In genomic region chr4:7067523-7068278, GRCh38 we compare ENCODE assay signal across 8 cellular contexts. TPM values are rescaled to one million over a fixed set of nuclear protein-coding genes. Genes with fewer than 3 reads are reported as not detected.
DNase-seq lines count a peak whose midpoint lies in the region; ATAC-seq, FAIRE-seq and TF ChIP-seq lines count a peak whose summit lies in the region.

Gene GRPEL1, minus strand, starts transcription at chr4:7068064. Its CDS starts 32 bp downstream, at chr4:7068032.

- CTCF ChIA-PET in WTC11 (lab: Charles Lee): interaction anchor here (0.7 to 7.7 kb wide), 20 partner anchors 13 to 1126 kb away, joined by 3 to 118 read pairs (median 4); partner anchors contain the start of genes TADA2B and TBC1D14

- H3K9ac ChIP-seq in kidney (ENCODE audit: low read length in 2 of 2): peak within 1 kb of the TSS; percentile 82 to 83

- H3K4me3 Mint-ChIP-seq in WTC11: peak within 1 kb of the TSS; percentile 93

- TF ChIP-seq CTCF in WTC11 (IDR thresholded peaks at IDR 0.05) (no peak), choroid plexus epithelial cell (conservative IDR thresholded peaks at IDR 0.05; ENCODE audit: low read depth, low read length) (no peak), kidney (IDR thresholded peaks at IDR 0.05; ENCODE audit: borderline replicate concordance, extremely low read depth, insufficient read depth) (no peak)

- POLR2A ChIA-PET in WTC11 (lab: Charles Lee): interaction anchor here (0.6 to 2.5 kb wide), 9 partner anchors 9 to 222 kb away, joined by 3 to 16 read pairs (median 5); partner anchors contain the start of genes TADA2B and TBC1D14

- H3K4me1 ChIP-seq in kidney (ENCODE audit: control insufficient read depth in 1 of 2, insufficient read depth in 1 of 2, low read depth in 1 of 2, low read length in 2 of 2): peaks cover 10 to 21% of the 10 kb centered on the region in 2 donors

- peaks cover 2 to 22% of the 10 kb centered on the region in 2 donors for H3K36me3 ChIP-seq in kidney (ENCODE audit: control insufficient read depth in 1 of 2, insufficient read depth in 2 of 2, low read length in 2 of 2)

- H3K27ac ChIP-seq in kidney (ENCODE audit: low read depth in 2 of 2, low read length in 2 of 2): peak within 1 kb of the TSS; percentile 91 to 92

- H3K4me3 ChIP-seq in choroid plexus epithelial cell (ENCODE audit: low read depth, low read length) (peak within 1 kb of the TSS; percentile 91), kidney (ENCODE audit: low read length in 2 of 2) (peak within 1 kb of the TSS; percentile 87 to 89)

- DNase-seq in Ammon's horn (ENCODE audit: low spot score) (peak; percentile 100), NCI-H345 (lab: John Stamatoyannopoulos, UW) (peak; percentile 98), WTC11 (ENCODE audit: low spot score) (peak; percentile 100), choroid plexus epithelial cell (ENCODE audit: low read depth) (peak; percentile 100), kidney (peak; percentile 100)
- DNase-seq in stimulated activated CD4-positive, alpha-beta T cell treated with anti-CD3 and anti-CD28 coated beads, Interleukin-15, amount 100 ng/mL, for 24 hours: peak; percentile 100

- H3K27ac Mint-ChIP-seq in WTC11: peak within 1 kb of the TSS; percentile 84; the same call in 1 of the 2 replicates

- peaks cover 24% of the 10 kb centered on the region for H3K36me3 Mint-ChIP-seq in WTC11

- intact Hi-C loops in kidney (cut with DNase I): no loop called here

- peak; percentile 95 for FAIRE-seq in kidney (lab: Jason Lieb, UNC)

- no peaks in the 10 kb centered on the region for H3K9me3 ChIP-seq in kidney (ENCODE audit: control insufficient read depth in 1 of 2, low read length in 2 of 2)

- peak; percentile 91 for ATAC-seq in GM19025 (IDR thresholded peaks at IDR 0.05; ENCODE audit: low read depth, unreplicated experiment)
- peak; percentile 92 for ATAC-seq in HG03280 (IDR thresholded peaks at IDR 0.05; ENCODE audit: unreplicated experiment)
- peak; percentile 91 for ATAC-seq in WTC11

- peaks cover 33% of the 10 kb centered on the region for H3K27me3 Mint-ChIP-seq in WTC11 (ENCODE audit: low read depth)

- peaks cover 29% of the 10 kb centered on the region for H3K4me1 Mint-ChIP-seq in WTC11

- H3K9me3 Mint-ChIP-seq in WTC11: no peaks in the 10 kb centered on the region

TF ChIP-seq in WTC11, 78 proteins besides CTCF, POLR2A, EP300 and RAD21 (continues in another document):
- TF ChIP-seq NFYB (CRISPR knock-in tag; conservative IDR thresholded peaks at IDR 0.05; ENCODE audit: low read depth): peak; percentile 77
- 0 out of 2 replicates have a peak, but pooled peaks have one; percentile 47 for TF ChIP-seq ZBTB21 (CRISPR knock-in tag; IDR thresholded peaks at IDR 0.05; ENCODE audit: borderline replicate concordance)
- 0 out of 2 replicates have a peak, but pooled peaks have one; percentile 10 for TF ChIP-seq ARID4B (CRISPR knock-in tag; IDR thresholded peaks at IDR 0.05; ENCODE audit: borderline replicate concordance)
- 0 out of 2 replicates have a peak, but pooled peaks have one; percentile 66 for TF ChIP-seq TP53 (CRISPR knock-in tag; IDR thresholded peaks at IDR 0.05)
- peak; percentile 58 for TF ChIP-seq MYBL2 (CRISPR knock-in tag; IDR thresholded peaks at IDR 0.05)
- TF ChIP-seq ESRRA (CRISPR knock-in tag; IDR thresholded peaks at IDR 0.05; ENCODE audit: borderline replicate concordance): peak; percentile 70; the same call in 1 of the 2 replicates
- 0 out of 2 replicates have a peak, but pooled peaks have one; percentile 39 for TF ChIP-seq ZNF219 (CRISPR knock-in tag; IDR thresholded peaks at IDR 0.05; ENCODE audit: borderline replicate concordance)
- TF ChIP-seq SP1 (CRISPR knock-in tag; conservative IDR thresholded peaks at IDR 0.05): peak; percentile 85
- TF ChIP-seq IRF1 (CRISPR knock-in tag; IDR thresholded peaks at IDR 0.05): peak; percentile 42; the same call in 1 of the 2 replicates
- peak; percentile 77 for TF ChIP-seq MAX (CRISPR knock-in tag; IDR thresholded peaks at IDR 0.05)
- no peak for TF ChIP-seq ZNF512 (CRISPR knock-in tag; IDR thresholded peaks at IDR 0.05; ENCODE audit: borderline replicate concordance)
- TF ChIP-seq USF2 (CRISPR knock-in tag; IDR thresholded peaks at IDR 0.05): peak; percentile 43
- TF ChIP-seq ETV6 (CRISPR knock-in tag; IDR thresholded peaks at IDR 0.05): peak; percentile 59; the same call in 1 of the 2 replicates
- no peak for TF ChIP-seq ZNF423 (CRISPR knock-in tag; IDR thresholded peaks at IDR 0.05)
- peak; percentile 83; the same call in 1 of the 2 replicates for TF ChIP-seq FOXK1 (CRISPR knock-in tag; IDR thresholded peaks at IDR 0.05)
- TF ChIP-seq GTF2I (CRISPR knock-in tag; conservative IDR thresholded peaks at IDR 0.05): no peak
- TF ChIP-seq FOXP1 (CRISPR knock-in tag; IDR thresholded peaks at IDR 0.05; ENCODE audit: borderline replicate concordance): peak; percentile 68; the same call in 1 of the 2 replicates
- no peak for TF ChIP-seq NR3C1 (CRISPR knock-in tag; conservative IDR thresholded peaks at IDR 0.05; ENCODE audit: low read depth)
- no peak for TF ChIP-seq JUN (CRISPR knock-in tag; IDR thresholded peaks at IDR 0.05)
- TF ChIP-seq ZNF416 (CRISPR knock-in tag; IDR thresholded peaks at IDR 0.05): 0 out of 2 replicates have a peak, but pooled peaks have one; percentile 37

RNA-seq across cellular contexts. Expression of gene GRPEL1, which starts in this region (rescaled TPM):
- total RNA-seq in WTC11 (2021) (45.9 to 50.1 TPM (median 50.0 TPM) in 3 replicates), kidney (27.4 TPM)
- 84.9 TPM for polyA plus RNA-seq in kidney (ENCODE audit: insufficient read depth, low read depth, low replicate concordance)

Comparison
In these comparisons a context has a peak if more than half of its experiments do, and no peak if none do; other contexts are left out.
1. Peak in every context shown above with its lines: DNase-seq, ATAC-seq, H3K4me3 ChIP-seq and H3K27ac ChIP-seq.